ENCODE assay signal across 12 cellular contexts in the genomic region with DNA sequence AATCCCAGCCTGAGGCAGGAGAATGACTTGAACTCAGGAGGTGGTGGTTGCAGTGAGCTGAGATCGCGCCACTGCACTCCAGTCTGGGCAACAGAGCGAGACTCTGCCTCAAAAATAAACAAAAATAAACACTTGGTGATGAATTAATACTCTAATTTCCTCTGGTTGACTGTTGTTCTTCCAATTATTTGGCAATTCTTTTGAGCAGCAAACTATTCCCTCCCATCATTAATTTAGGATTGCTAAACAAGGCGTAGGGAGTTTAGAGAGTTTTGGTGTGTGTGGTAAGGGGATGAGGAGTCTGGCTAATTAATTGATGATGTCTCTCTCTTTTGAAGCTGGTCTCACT. TPM values are rescaled to one million over a fixed set of nuclear protein-coding genes. Genes with fewer than 3 reads are reported as not detected.
DNase-seq lines count a peak whose midpoint lies in the region; ATAC-seq, FAIRE-seq and TF ChIP-seq lines count a peak whose summit lies in the region.
"Had no signal": no experiment of that assay in that cellular context is flagged by ENCODE, and none has a peak within 500 bp of the region (broad histone marks: within the 10 kb centered on the region; RNA-seq: fewer than 3 reads in every experiment).

No MANE protein-coding gene starts in this region.

- H3K36me3 ChIP-seq in heart left ventricle (peaks cover 0 to 13% (median 0%) of the 10 kb centered on the region in 9 donors), astrocyte (ENCODE audit: insufficient read depth, low read length) (no peaks in the 10 kb centered on the region), mesenchymal stem cell (ENCODE audit: control insufficient read depth in 1 of 2, insufficient read depth in 2 of 2, low read depth in 1 of 2, low read length in 2 of 2) (peaks cover 3 to 7% of the 10 kb centered on the region in 2 experiments), upper lobe of left lung (peaks cover 0 to 14% (median 0%) of the 10 kb centered on the region in 4 donors), MM.1S (replicated peaks; ENCODE audit: insufficient read depth, low read length) (no peaks in the 10 kb centered on the region)

- H3F3A ChIP-seq in MM.1S (ENCODE audit: insufficient read depth, low read length): 0 out of 2 replicates have a peak, but pooled peaks cover 2% of the 10 kb centered on the region

- H3K27ac ChIP-seq in heart left ventricle (peak overlapping the region in 7 of 12 donors; percentile 83 to 96 (median 95)), astrocyte (ENCODE audit: low read depth, low read length) (peak overlapping the region; percentile 98), mesenchymal stem cell (ENCODE audit: low read length, poor library complexity, severe bottlenecking) (peak overlapping the region; percentile 67), upper lobe of left lung (peak overlapping the region; percentile 92 to 98 (median 94)), MM.1S (ENCODE audit: low read length) (no peak overlapping the region)

- peak overlapping the region in 1 of 2 experiments; percentile 25 for H3K4ac ChIP-seq in mesenchymal stem cell (ENCODE audit: low read depth in 1 of 2, low read length in 2 of 2)

- TF ChIP-seq POLR2A in heart left ventricle (IDR thresholded peaks at IDR 0.05) (no peak), upper lobe of left lung (IDR thresholded peaks at IDR 0.05) (no peak)

- H3K4me3 Mint-ChIP-seq in astrocyte (ENCODE audit: unreplicated experiment): peak overlapping the region; percentile 47
- H3K4me3 Mint-ChIP-seq: activated CD8-positive, alpha-beta T cell treated with anti-CD3 and anti-CD28 coated beads, Interleukin-2, amount 10 ng/mL, durations not matched to agents 7 days and 5 days had no signal

- H3K4me1 ChIP-seq in heart left ventricle (peaks cover 0 to 37% (median 12%) of the 10 kb centered on the region in 12 donors), astrocyte (ENCODE audit: insufficient read depth, low read length) (peaks cover 28% of the 10 kb centered on the region), mesenchymal stem cell (ENCODE audit: control insufficient read depth, insufficient read depth, low read depth, low read length) (peaks cover 21% of the 10 kb centered on the region), upper lobe of left lung (peaks cover 21 to 44% (median 26%) of the 10 kb centered on the region in 4 donors), MM.1S (ENCODE audit: low read length) (no peaks in the 10 kb centered on the region; the same call in 1 of the 2 replicates)

- H4K91ac ChIP-seq in mesenchymal stem cell (ENCODE audit: low read length): no peak overlapping the region

- peak overlapping the region; percentile 68 for H3K9ac ChIP-seq in astrocyte (ENCODE audit: low read length)
- H3K9ac ChIP-seq in mesenchymal stem cell (ENCODE audit: low read length): peak overlapping the region; percentile 37
- no peak overlapping the region for H3K9ac ChIP-seq in MM.1S (ENCODE audit: low read length)

- H3K79me2 ChIP-seq in astrocyte (ENCODE audit: insufficient read depth, low read length) (peaks cover 29% of the 10 kb centered on the region), MM.1S (ENCODE audit: low read length) (no peaks in the 10 kb centered on the region)

- TF ChIP-seq CTCF in heart left ventricle (IDR thresholded peaks at IDR 0.05) (no peak), astrocyte (IDR thresholded peaks at IDR 0.05; ENCODE audit: insufficient read depth, low read depth, low read length) (no peak), upper lobe of left lung (IDR thresholded peaks at IDR 0.05) (no peak), MM.1S (IDR thresholded peaks at IDR 0.05; ENCODE audit: low read length) (no peak)

- peaks cover 19% of the 10 kb centered on the region for H3K4me1 Mint-ChIP-seq in astrocyte (ENCODE audit: low read depth, unreplicated experiment)

- H3K27me3 Mint-ChIP-seq in astrocyte (ENCODE audit: low read depth, unreplicated experiment): no peaks in the 10 kb centered on the region

- intact Hi-C loops in heart left ventricle (cut with DNase I): no loop called here
- intact Hi-C loops in left ventricle myocardium superior (cut with micrococcal nuclease): no loop called here

- H2AK5ac ChIP-seq in mesenchymal stem cell (ENCODE audit: low read length, severe bottlenecking): peak overlapping the region; percentile 21

- DNase-seq in heart left ventricle (no peak), left ventricle myocardium superior (no peak), astrocyte (ENCODE audit: low read depth) (no peak), mesenchymal stem cell (no peak), upper lobe of left lung (no peak), GDM1 (lab: John Stamatoyannopoulos, UW) (no peak), MM.1S (no peak), NCI-H2171 treated with DMSO at 0.1 percent for 48 hours (lab: John Stamatoyannopoulos, UW) (no peak)
- DNase-seq: NCI-H524 had no signal

- no peak for ATAC-seq in heart left ventricle
- no peak for ATAC-seq in left ventricle myocardium superior
- no peak for ATAC-seq in upper lobe of left lung (ENCODE audit: low FRiP score in 2 of 2)

- H3K9me3 Mint-ChIP-seq in astrocyte (ENCODE audit: unreplicated experiment): peaks cover 4% of the 10 kb centered on the region
- H3K9me3 Mint-ChIP-seq: activated naive CD4-positive, alpha-beta T cell treated with anti-CD3 and anti-CD28 coated beads, Interleukin-2, amount 50 U/mL, for 24 hours had no signal

- H3K36me3 Mint-ChIP-seq in astrocyte (ENCODE audit: low read depth, unreplicated experiment): no peaks in the 10 kb centered on the region
- H3K36me3 Mint-ChIP-seq: activated naive CD4-positive, alpha-beta T cell treated with anti-CD3 and anti-CD28 coated beads, Interleukin-2, amount 50 U/mL, for 24 hours had no signal

- H4K8ac ChIP-seq in mesenchymal stem cell (ENCODE audit: low read length): no peak overlapping the region

- H3K27me3 ChIP-seq in heart left ventricle (peaks cover 0 to 14% (median 0%) of the 10 kb centered on the region in 9 donors), astrocyte (ENCODE audit: insufficient read depth, low read length) (no peaks in the 10 kb centered on the region), mesenchymal stem cell (ENCODE audit: control insufficient read depth in 1 of 2, insufficient read depth in 1 of 2, low read length in 2 of 2) (no peaks in the 10 kb centered on the region), upper lobe of left lung (no peaks in the 10 kb centered on the region), MM.1S (replicated peaks; ENCODE audit: insufficient read depth, low read length) (peaks cover 12% of the 10 kb centered on the region)

- H3K23ac ChIP-seq in mesenchymal stem cell (ENCODE audit: low read length in 2 of 2): no peak overlapping the region

- H3K9me3 ChIP-seq in heart left ventricle (no peaks in the 10 kb centered on the region), astrocyte (ENCODE audit: insufficient read depth, low read depth, low read length) (no peaks in the 10 kb centered on the region), mesenchymal stem cell (ENCODE audit: control insufficient read depth, low read length) (no peaks in the 10 kb centered on the region), upper lobe of left lung (no peaks in the 10 kb centered on the region), MM.1S (replicated peaks; ENCODE audit: insufficient read depth, low read length) (no peaks in the 10 kb centered on the region)

- no peaks in the 10 kb centered on the region for H3K79me1 ChIP-seq in mesenchymal stem cell (replicated peaks; ENCODE audit: low read length, poor library complexity, severe bottlenecking)

- peak overlapping the region; percentile 29 for H2BK15ac ChIP-seq in mesenchymal stem cell (ENCODE audit: low read depth, poor library complexity, severe bottlenecking)

- no peaks in the 10 kb centered on the region for H3K9me2 ChIP-seq in MM.1S (replicated peaks; ENCODE audit: insufficient read depth, low read length)

- H2BK5ac ChIP-seq in mesenchymal stem cell (ENCODE audit: low read depth, low read length, poor library complexity, severe bottlenecking): no peak overlapping the region

- H3K4me3 ChIP-seq in heart left ventricle (no peak overlapping the region), astrocyte (ENCODE audit: insufficient read depth, low read depth, low read length) (no peak overlapping the region), mesenchymal stem cell (ENCODE audit: insufficient read depth in 1 of 2, low read depth in 1 of 2, low read length in 2 of 2) (no peak overlapping the region), upper lobe of left lung (no peak overlapping the region), MM.1S (ENCODE audit: low read length) (no peak overlapping the region)

- peaks cover 22% of the 10 kb centered on the region for H4K20me1 ChIP-seq in astrocyte (ENCODE audit: insufficient read depth, low read length)
- no peaks in the 10 kb centered on the region for H4K20me1 ChIP-seq in MM.1S (ENCODE audit: insufficient read depth, low read length)

- no peak for FAIRE-seq in astrocyte (lab: Jason Lieb, UNC)

- peak overlapping the region; percentile 26 to 55 for H3K18ac ChIP-seq in mesenchymal stem cell (ENCODE audit: low read depth in 1 of 2, low read length in 2 of 2)

- H3K4me2 ChIP-seq in astrocyte (ENCODE audit: low read length) (peak overlapping the region; percentile 74), mesenchymal stem cell (ENCODE audit: low read length, poor library complexity, severe bottlenecking) (peak overlapping the region; percentile 7), MM.1S (ENCODE audit: low read depth, low read length) (no peak overlapping the region)

- no peak overlapping the region for H3K14ac ChIP-seq in mesenchymal stem cell (ENCODE audit: low read length in 2 of 2)

- peak overlapping the region; percentile 56 to 65 for H2BK12ac ChIP-seq in mesenchymal stem cell (ENCODE audit: low read length in 2 of 2)

- no peak overlapping the region for H2AFZ ChIP-seq in astrocyte (ENCODE audit: low read depth, low read length)
- no peak overlapping the region for H2AFZ ChIP-seq in mesenchymal stem cell (ENCODE audit: low read depth, low read length)
- H2AFZ ChIP-seq in MM.1S (ENCODE audit: low read length): no peak overlapping the region

- peak overlapping the region; percentile 37 for H2BK120ac ChIP-seq in mesenchymal stem cell (ENCODE audit: low read depth, low read length)

- H3K27ac Mint-ChIP-seq in astrocyte (ENCODE audit: unreplicated experiment): peak overlapping the region; percentile 79
- H3K27ac Mint-ChIP-seq: activated CD8-positive, alpha-beta T cell treated with anti-CD3 and anti-CD28 coated beads, Interleukin-2, amount 10 ng/mL, durations not matched to agents 7 days and 5 days; activated naive CD4-positive, alpha-beta T cell treated with anti-CD3 and anti-CD28 coated beads, Interleukin-2, amount 50 U/mL, for 24 hours had no signal

- WGBS in heart left ventricle, 4 donors: 94 to 99% (median 98%) methylated on average over 4 of the region's 4 CpGs
- WGBS in mesenchymal stem cell: 55% methylated on average over 1 of the region's 4 CpGs
- WGBS in upper lobe of left lung, 2 donors: 50 to 66% methylated on average over 4 of the region's 4 CpGs

- no peak for TF ChIP-seq EP300 in upper lobe of left lung (IDR thresholded peaks at IDR 0.05)

RNA-seq across cellular contexts. Expression of gene ID1, which starts 2.7 kb away (rescaled TPM):
- total RNA-seq in heart left ventricle: 100 to 1,000 TPM in 6 of 9 donors, 10 to 100 TPM in 3; 72.4 to 619 (median 112) TPM
- polyA plus RNA-seq in heart left ventricle: 100 to 1,000 TPM; 140 to 327 TPM
- 99.2 TPM for total RNA-seq in left ventricle myocardium superior
- 73.7 and 76.7 TPM in 2 replicates for total RNA-seq in astrocyte
- polyA plus RNA-seq in mesenchymal stem cell (2013, experiment 1 of 2): 260 TPM
- polyA plus RNA-seq in mesenchymal stem cell (2013, experiment 2 of 2): 254 TPM
- total RNA-seq in upper lobe of left lung: 100 to 1,000 TPM; 226 to 911 (median 570) TPM

RNA-seq across cellular contexts. Expression of gene COX4I2, which starts 35.3 kb away (rescaled TPM):
- 10 to 100 TPM in 5 of 9 donors, 1 to 10 TPM in 4; 5.7 to 29.4 (median 10.6) TPM for total RNA-seq in heart left ventricle
- 10 to 100 TPM; 13.6 to 42.8 TPM for polyA plus RNA-seq in heart left ventricle
- total RNA-seq in left ventricle myocardium superior: 10.1 TPM
- total RNA-seq in astrocyte: not detected in 2 replicates
- not detected for polyA plus RNA-seq in mesenchymal stem cell (2013, experiment 1 of 2)
- polyA plus RNA-seq in mesenchymal stem cell (2013, experiment 2 of 2): not detected
- total RNA-seq in upper lobe of left lung: 10 to 100 TPM in 4 of 6 donors, 1 to 10 TPM in 2; 1.9 to 24.3 (median 13.5) TPM
- total RNA-seq: activated CD8-positive, alpha-beta T cell treated with anti-CD3 and anti-CD28 coated beads, Interleukin-2, amount 10 ng/mL, durations not matched to agents 7 days and 5 days had no signal
- polyA plus RNA-seq: BJ had no signal
